ENCODE assay signal across 8 cellular contexts in genomic region chr2:161122772-161123530, GRCh38. TPM values are rescaled to one million over a fixed set of nuclear protein-coding genes. Genes with fewer than 3 reads are reported as not detected.
DNase-seq lines count a peak whose midpoint lies in the region; ATAC-seq and TF ChIP-seq lines count a peak whose summit lies in the region.

No MANE protein-coding gene starts in this region.

- ATAC-seq in HG03103 (IDR thresholded peaks at IDR 0.05; ENCODE audit: low read depth, unreplicated experiment) (peak; percentile 68), SK-N-SH treated with all-trans-retinoic acid at 6 μM for 48 hours (peak; percentile 99)

- H3K27ac ChIP-seq in mucosa of rectum (ENCODE audit: low read depth in 2 of 2, low read length in 2 of 2), result peak overlapping the region; percentile 32 to 80

- H3K4me1 ChIP-seq in mucosa of rectum (ENCODE audit: control insufficient read depth in 2 of 2, insufficient read depth in 2 of 2, low read length in 2 of 2), result peaks cover 0 to 16% of the 10 kb centered on the region in 2 donors

- peaks cover 10% of the 10 kb centered on the region for H3K4me1 Mint-ChIP-seq in activated naive CD4-positive, alpha-beta T cell treated with anti-CD3 and anti-CD28 coated beads, Interleukin-2, amount 10 ng/mL, durations not matched to agents 7 days and 5 days

- no peaks in the 10 kb centered on the region for H3K9me3 Mint-ChIP-seq in activated naive CD4-positive, alpha-beta T cell treated with anti-CD3 and anti-CD28 coated beads, Interleukin-2, amount 10 ng/mL, durations not matched to agents 7 days and 5 days

- peak; percentile 36 for DNase-seq in activated naive CD4-positive, alpha-beta T cell treated with Interleukin-2 at 50 U/mL for 16 hours
- no peak for DNase-seq in activated naive CD4-positive, alpha-beta T cell treated with anti-CD3 and anti-CD28 coated beads, Interleukin-2, amount 10 ng/mL, durations not matched to agents 7 days and 5 days
- DNase-seq in epithelial cell of esophagus (ENCODE audit: low read depth) (peak; percentile 91), posterior vena cava (ENCODE audit: low spot score) (no peak), NAMALWA (ENCODE audit: low spot score) (no peak)

- TF ChIP-seq CTCF in epithelial cell of esophagus (IDR thresholded peaks at IDR 0.05; ENCODE audit: insufficient read depth, low read depth, low read length, missing control alignments), result no peak

- no peaks in the 10 kb centered on the region for H3K36me3 ChIP-seq in mucosa of rectum (ENCODE audit: control insufficient read depth in 2 of 2, insufficient read depth in 2 of 2, low read length in 2 of 2)

- H3K4me3 Mint-ChIP-seq in activated naive CD4-positive, alpha-beta T cell treated with anti-CD3 and anti-CD28 coated beads, Interleukin-2, amount 10 ng/mL, durations not matched to agents 7 days and 5 days, result no peak overlapping the region

- no peaks in the 10 kb centered on the region for H3K36me3 Mint-ChIP-seq in activated naive CD4-positive, alpha-beta T cell treated with anti-CD3 and anti-CD28 coated beads, Interleukin-2, amount 10 ng/mL, durations not matched to agents 7 days and 5 days

- CTCF ChIA-PET in activated naive CD4-positive, alpha-beta T cell treated with anti-CD3 and anti-CD28 coated beads, Interleukin-2, amount 10 ng/mL, durations not matched to agents 7 days and 5 days (lab: Charles Lee), result interaction anchor here (0.6 to 1.0 kb wide), 2 partner anchors 10 to 21 kb away, joined by 3 read pairs; no protein-coding TSS in a partner anchor

- intact Hi-C loops in posterior vena cava (cut with DNase I), result no loop called here

- no peaks in the 10 kb centered on the region for H3K27me3 Mint-ChIP-seq in activated naive CD4-positive, alpha-beta T cell treated with anti-CD3 and anti-CD28 coated beads, Interleukin-2, amount 10 ng/mL, durations not matched to agents 7 days and 5 days

- H3K4me3 ChIP-seq in epithelial cell of esophagus (ENCODE audit: low read length), result peak overlapping the region; percentile 21
- H3K4me3 ChIP-seq in mucosa of rectum (ENCODE audit: low read length in 2 of 2), result no peak overlapping the region

- H3K27me3 ChIP-seq in mucosa of rectum (ENCODE audit: control insufficient read depth in 2 of 2, insufficient read depth in 2 of 2, low read length in 2 of 2), result no peaks in the 10 kb centered on the region

- no peaks in the 10 kb centered on the region for H3K9me3 ChIP-seq in mucosa of rectum (ENCODE audit: control insufficient read depth in 2 of 2, low read length in 2 of 2)

- no peak overlapping the region for H3K27ac Mint-ChIP-seq in activated naive CD4-positive, alpha-beta T cell treated with anti-CD3 and anti-CD28 coated beads, Interleukin-2, amount 10 ng/mL, durations not matched to agents 7 days and 5 days

- H3K9ac ChIP-seq in mucosa of rectum (ENCODE audit: low read depth in 1 of 2, low read length in 2 of 2), result no peak overlapping the region

TF ChIP-seq in SK-N-SH treated with all-trans-retinoic acid at 6 μM for 48 hours, 23 proteins besides CTCF, POLR2A, EP300 and RAD21:
- 0 out of 2 replicates have a peak, but pooled peaks have one; percentile 14 for TF ChIP-seq ZNF8 (CRISPR knock-in tag; IDR thresholded peaks at IDR 0.05)
- no peak for TF ChIP-seq ZNF70 (CRISPR knock-in tag; IDR thresholded peaks at IDR 0.05)
- no peak for TF ChIP-seq CSRNP3 (CRISPR knock-in tag; IDR thresholded peaks at IDR 0.05)
- no peak for TF ChIP-seq CSDC2 (CRISPR knock-in tag; IDR thresholded peaks at IDR 0.05)
- no peak for TF ChIP-seq TCF4 (CRISPR knock-in tag; IDR thresholded peaks at IDR 0.05; ENCODE audit: borderline replicate concordance)
- 0 out of 2 replicates have a peak, but pooled peaks have one; percentile 76 for TF ChIP-seq SNAI2 (CRISPR knock-in tag; IDR thresholded peaks at IDR 0.05)
- TF ChIP-seq TOX (CRISPR knock-in tag; IDR thresholded peaks at IDR 0.05; ENCODE audit: borderline replicate concordance), result no peak
- TF ChIP-seq ISL1 (CRISPR knock-in tag; IDR thresholded peaks at IDR 0.05), result peak; percentile 44; the same call in 1 of the 2 replicates
- TF ChIP-seq ZC3H10 (CRISPR knock-in tag; IDR thresholded peaks at IDR 0.05), result no peak

RNA-seq across cellular contexts. Expression of gene TANK, which starts 37.3 kb away (rescaled TPM):
- total RNA-seq in posterior vena cava, result 10 to 100 TPM; 37.7 to 55.3 TPM

Comparison
In these comparisons a context has a peak if more than half of its experiments do, and no peak if none do; other contexts are left out.
1. DNase-seq: peak in activated naive CD4-positive, alpha-beta T cell treated with Interleukin-2 at 50 U/mL for 16 hours (single experiment) and epithelial cell of esophagus (single experiment); none in activated naive CD4-positive, alpha-beta T cell treated with anti-CD3 and anti-CD28 coated beads, Interleukin-2, amount 10 ng/mL, durations not matched to agents 7 days and 5 days (single experiment), posterior vena cava (single experiment) and NAMALWA (single experiment).